10 cellular contexts compared by ENCODE assay signal in the genomic region with DNA sequence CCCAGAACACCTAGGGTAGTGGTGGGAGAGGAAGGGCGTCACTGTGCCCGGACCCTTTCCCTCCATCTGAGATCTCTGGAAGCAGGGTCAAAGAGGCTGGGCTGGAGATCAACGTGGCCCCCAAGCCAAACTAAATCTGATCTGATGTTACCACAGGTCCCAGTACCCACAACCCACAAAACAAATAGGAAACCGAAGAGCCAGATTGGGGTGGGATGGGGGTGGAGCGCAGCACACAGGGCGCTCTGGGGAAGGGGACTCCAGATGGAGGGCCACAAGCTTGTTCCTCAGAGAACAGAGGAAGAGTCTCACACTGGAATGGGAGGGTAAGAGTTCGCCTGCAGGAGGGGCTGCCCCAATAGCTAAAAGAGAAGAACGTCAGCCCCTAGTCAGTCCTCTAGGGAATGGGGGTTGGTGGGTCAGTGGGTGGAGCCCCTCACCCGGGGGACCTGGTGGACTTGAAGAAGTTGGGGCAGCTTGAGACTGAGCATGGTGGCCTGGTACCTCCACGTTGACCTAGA. TPM values are rescaled to one million over a fixed set of nuclear protein-coding genes. Genes with fewer than 3 reads are reported as not detected.
A peak's percentile ranks its signal among the peaks of the same experiment; 100 is the strongest.
DNase-seq lines count a peak whose midpoint lies in the region; ATAC-seq and TF ChIP-seq lines count a peak whose summit lies in the region.
"Had no signal": no experiment of that assay in that cellular context is flagged by ENCODE, and none has a peak within 500 bp of the region (broad histone marks: within the 10 kb centered on the region; RNA-seq: fewer than 3 reads in every experiment).

No MANE protein-coding gene starts in this region.

- peak overlapping the region; percentile 42 for H3K4me3 ChIP-seq in OCI-LY1 (ENCODE audit: low read depth, low read length, poor library complexity, severe bottlenecking)
- H3K4me3 ChIP-seq in duodenal mucosa (ENCODE audit: low read depth in 1 of 2, low read length in 2 of 2), result peak overlapping the region; percentile 62 to 65
- H3K4me3 ChIP-seq: SJCRH30 had no signal

- TF ChIP-seq CTCF in OCI-LY1 (IDR thresholded peaks at IDR 0.05; ENCODE audit: low read length), result no peak

- H3K4me2 ChIP-seq in OCI-LY1 (ENCODE audit: low read length), result peak overlapping the region; percentile 60

- no peaks in the 10 kb centered on the region for H3K79me2 ChIP-seq in OCI-LY1 (ENCODE audit: insufficient read depth, low read length)

- no peak for ATAC-seq in activated T-cell treated with anti-CD3 and anti-CD28 coated beads, Interleukin-2, amount 50 U/mL, for 4 hours
- no peak for ATAC-seq in stimulated activated naive CD8-positive, alpha-beta T cell treated with anti-CD3 and anti-CD28 coated beads, Interleukin-15, amount 100 ng/mL, for 72 hours

- H3K4me3 Mint-ChIP-seq in activated T-cell treated with anti-CD3 and anti-CD28 coated beads, Interleukin-2, amount 50 U/mL, for 4 hours, result peak overlapping the region; percentile 11
- H3K4me3 Mint-ChIP-seq in stimulated activated naive CD8-positive, alpha-beta T cell treated with anti-CD3 and anti-CD28 coated beads, Interleukin-15, amount 100 ng/mL, for 72 hours, result peak overlapping the region; percentile 42 to 80

- no peaks in the 10 kb centered on the region for H3K27me3 Mint-ChIP-seq in activated T-cell treated with anti-CD3 and anti-CD28 coated beads, Interleukin-2, amount 50 U/mL, for 4 hours (ENCODE audit: low read depth)
- H3K27me3 Mint-ChIP-seq in stimulated activated naive CD8-positive, alpha-beta T cell treated with anti-CD3 and anti-CD28 coated beads, Interleukin-15, amount 100 ng/mL, for 72 hours, result no peaks in the 10 kb centered on the region

- no peaks in the 10 kb centered on the region for H3F3A ChIP-seq in OCI-LY1 (ENCODE audit: insufficient read depth, low read length)

- H3K4me1 Mint-ChIP-seq in activated T-cell treated with anti-CD3 and anti-CD28 coated beads, Interleukin-2, amount 50 U/mL, for 4 hours (ENCODE audit: low read depth), result peaks cover 15% of the 10 kb centered on the region
- H3K4me1 Mint-ChIP-seq in stimulated activated naive CD8-positive, alpha-beta T cell treated with anti-CD3 and anti-CD28 coated beads, Interleukin-15, amount 100 ng/mL, for 72 hours, result peaks cover 55% of the 10 kb centered on the region

- peak overlapping the region; percentile 5; the same call in 1 of the 2 replicates for H3K9ac ChIP-seq in OCI-LY1 (ENCODE audit: low read length)
- H3K9ac ChIP-seq in duodenal mucosa (ENCODE audit: low read depth in 1 of 2, low read length in 2 of 2), result peak overlapping the region in 1 of 2 donors; percentile 32

- H3K9me3 ChIP-seq in OCI-LY1 (ENCODE audit: low read length), result no peaks in the 10 kb centered on the region
- no peaks in the 10 kb centered on the region for H3K9me3 ChIP-seq in duodenal mucosa (ENCODE audit: control insufficient read depth in 1 of 2, low read length in 2 of 2)
- H3K9me3 ChIP-seq: SJCRH30 had no signal

- H3K27ac Mint-ChIP-seq in stimulated activated naive CD8-positive, alpha-beta T cell treated with anti-CD3 and anti-CD28 coated beads, Interleukin-15, amount 100 ng/mL, for 72 hours, result peak overlapping the region; percentile 52 to 76

- no peaks in the 10 kb centered on the region for H4K20me1 ChIP-seq in OCI-LY1 (ENCODE audit: insufficient read depth, low read length)

- H3K27ac ChIP-seq in OCI-LY1 (ENCODE audit: low read depth, low read length, poor library complexity, severe bottlenecking), result no peak overlapping the region
- no peak overlapping the region for H3K27ac ChIP-seq in duodenal mucosa (ENCODE audit: low read depth, low read length)
- H3K27ac ChIP-seq: SJCRH30 had no signal

- DNase-seq in activated T-cell treated with anti-CD3 and anti-CD28 coated beads, Interleukin-2, amount 50 U/mL, for 4 hours, result no peak
- no peak for DNase-seq in activated T-cell treated with anti-CD3 and anti-CD28 coated beads for 4 hours
- DNase-seq in stimulated activated naive CD8-positive, alpha-beta T cell treated with anti-CD3 and anti-CD28 coated beads, Interleukin-15, amount 100 ng/mL, for 72 hours, result no peak
- no peak for DNase-seq in COLO668 (lab: John Stamatoyannopoulos, UW; ENCODE audit: unreplicated experiment)
- no peak for DNase-seq in NOMO-1 (lab: John Stamatoyannopoulos, UW; ENCODE audit: unreplicated experiment in 2 of 2)
- no peak for DNase-seq in NCI-H446 treated with DMSO at 0.1 percent for 48 hours (lab: John Stamatoyannopoulos, UW)
- DNase-seq: AML-193, SJCRH30 had no signal

- peaks cover 31% of the 10 kb centered on the region for H3K36me3 ChIP-seq in OCI-LY1 (ENCODE audit: insufficient read depth, low read length)
- H3K36me3 ChIP-seq in duodenal mucosa (ENCODE audit: control insufficient read depth in 1 of 2, insufficient read depth in 2 of 2, low read length in 2 of 2), result peaks cover 13 to 22% of the 10 kb centered on the region in 2 donors

- H3K9me2 ChIP-seq in OCI-LY1 (ENCODE audit: low read depth, low read length), result no peaks in the 10 kb centered on the region

- H3K9me3 Mint-ChIP-seq in activated T-cell treated with anti-CD3 and anti-CD28 coated beads, Interleukin-2, amount 50 U/mL, for 4 hours, result no peaks in the 10 kb centered on the region
- no peaks in the 10 kb centered on the region for H3K9me3 Mint-ChIP-seq in stimulated activated naive CD8-positive, alpha-beta T cell treated with anti-CD3 and anti-CD28 coated beads, Interleukin-15, amount 100 ng/mL, for 72 hours

- no peaks in the 10 kb centered on the region for H3K36me3 Mint-ChIP-seq in activated T-cell treated with anti-CD3 and anti-CD28 coated beads, Interleukin-2, amount 50 U/mL, for 4 hours (ENCODE audit: insufficient read depth)

- H3K27me3 ChIP-seq in OCI-LY1 (ENCODE audit: insufficient read depth, low read length) (0 out of 2 replicates have a peak, but pooled peaks cover 5% of the 10 kb centered on the region), duodenal mucosa (ENCODE audit: control insufficient read depth in 1 of 2, insufficient read depth in 2 of 2, low read length in 2 of 2) (peaks cover 18 to 28% of the 10 kb centered on the region in 2 donors)
- H3K27me3 ChIP-seq: SJCRH30 had no signal

- H3K4me1 ChIP-seq in OCI-LY1 (ENCODE audit: insufficient read depth, low read length, severe bottlenecking) (peaks cover 10% of the 10 kb centered on the region), duodenal mucosa (ENCODE audit: control insufficient read depth in 1 of 2, insufficient read depth in 2 of 2, low read length in 2 of 2) (peaks cover 7 to 25% of the 10 kb centered on the region in 2 donors)

- H2AFZ ChIP-seq in OCI-LY1 (ENCODE audit: low read length), result no peak overlapping the region

RNA-seq across cellular contexts. Expression of a gene that starts 1.6 kb away (rescaled TPM):
- total RNA-seq in activated T-cell treated with anti-CD3 and anti-CD28 coated beads, Interleukin-2, amount 50 U/mL, for 4 hours, result 1 to 10 TPM; 2.0 to 3.6 (median 3.4) TPM

RNA-seq across cellular contexts. Expression of a gene that starts 4.3 kb away (rescaled TPM):
- 1 to 10 TPM; 2.0 to 2.5 (median 2.4) TPM for total RNA-seq in activated T-cell treated with anti-CD3 and anti-CD28 coated beads, Interleukin-2, amount 50 U/mL, for 4 hours

RNA-seq across cellular contexts. Expression of a gene that starts 33.5 kb away (rescaled TPM):
- total RNA-seq in activated T-cell treated with anti-CD3 and anti-CD28 coated beads, Interleukin-2, amount 50 U/mL, for 4 hours, result 100 to 1,000 TPM; 184 to 201 (median 192) TPM

RNA-seq across cellular contexts. Expression of a gene that starts 36.3 kb away (rescaled TPM):
- 100 to 1,000 TPM; 118 to 125 (median 123) TPM for total RNA-seq in activated T-cell treated with anti-CD3 and anti-CD28 coated beads, Interleukin-2, amount 50 U/mL, for 4 hours

RNA-seq across cellular contexts. Expression of a gene that starts 37.8 kb away (rescaled TPM):
- total RNA-seq in activated T-cell treated with anti-CD3 and anti-CD28 coated beads, Interleukin-2, amount 50 U/mL, for 4 hours, result 1 to 10 TPM; 6.3 to 6.9 (median 6.4) TPM
